ENCODE assay signal across 13 cellular contexts in genomic region chr15:81047948-81048347, GRCh38. TPM values are rescaled to one million over a fixed set of nuclear protein-coding genes. Genes with fewer than 3 reads are reported as not detected.
DNase-seq lines count a peak whose midpoint lies in the region; ATAC-seq lines count a peak whose summit lies in the region.
"Had no signal": no experiment of that assay in that cellular context is flagged by ENCODE, and none has a peak within 500 bp of the region (broad histone marks: within the 10 kb centered on the region; RNA-seq: fewer than 3 reads in every experiment).

No MANE protein-coding gene starts in this region.

- DNase-seq in astrocyte of the hippocampus (ENCODE audit: low read depth, low spot score) = peak; percentile 69
- DNase-seq in fibroblast of gingiva (ENCODE audit: low read depth) = peak; percentile 30
- no peak for DNase-seq in left lobe of liver (ENCODE audit: low spot score)
- DNase-seq in pons (ENCODE audit: low spot score) = peak; percentile 42
- no peak for DNase-seq in germinal center (ENCODE audit: low spot score)
- no peak for DNase-seq in substantia nigra (lab: John Stamatoyannopoulos, UW)
- DNase-seq in COLO668 (lab: John Stamatoyannopoulos, UW; ENCODE audit: unreplicated experiment) = no peak
- DNase-seq: Caco-2; CD4-positive, alpha-beta memory T cell; DMS153; DND-41; GOT3; HFFc6 had no signal

- peak; percentile 67 for ATAC-seq in left lobe of liver

- no peak overlapping the region for H3K27ac ChIP-seq in substantia nigra (ENCODE audit: low read depth, low read length, poor library complexity, severe bottlenecking)

RNA-seq across cellular contexts. Expression of gene TLNRD1, which starts 47.2 kb away (rescaled TPM):
- 4.2 TPM for total RNA-seq in left lobe of liver

RNA-seq across cellular contexts. Expression of gene MESD, which starts 58.3 kb away (rescaled TPM):
- 16.6 TPM for total RNA-seq in left lobe of liver

Comparison
In these comparisons a context has a peak if more than half of its experiments do, and no peak if none do; other contexts are left out.
1. DNase-seq: peak in astrocyte of the hippocampus (single experiment), fibroblast of gingiva (single experiment) and pons (single experiment); none in left lobe of liver (single experiment), germinal center (single experiment), substantia nigra (0 of 49) and COLO668 (single experiment).